In the genomic region with DNA sequence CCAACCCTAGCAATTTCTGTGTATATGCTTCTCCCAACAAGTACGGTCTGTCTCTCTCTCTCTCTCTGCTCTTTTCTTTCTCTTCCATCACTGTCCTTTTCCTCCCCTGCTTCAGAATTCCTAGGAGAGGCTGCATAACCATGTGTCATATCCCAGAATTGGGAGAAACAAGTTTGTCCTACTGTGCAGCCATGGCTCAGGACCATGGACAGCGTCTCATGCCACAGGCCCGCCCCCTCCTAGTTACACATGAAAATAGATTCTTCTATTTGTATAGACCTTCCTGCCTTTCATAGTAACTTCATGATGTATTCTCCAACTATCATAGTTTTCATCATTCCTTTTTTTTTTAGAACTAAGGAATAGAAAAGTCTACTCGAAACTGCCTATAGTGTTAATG, we compare ENCODE assay signal across 13 cellular contexts.
DNase-seq lines count a peak whose midpoint lies in the region; ATAC-seq and TF ChIP-seq lines count a peak whose summit lies in the region.
"Had no signal": no experiment of that assay in that cellular context is flagged by ENCODE, and none has a peak within 500 bp of the region (broad histone marks: within the 10 kb centered on the region; RNA-seq: fewer than 3 reads in every experiment).

No MANE protein-coding gene starts in this region.

- no peaks in the 10 kb centered on the region for H3K4me1 Mint-ChIP-seq in activated naive CD4-positive, alpha-beta T cell treated with anti-CD3 and anti-CD28 coated beads, Interleukin-2, amount 10 ng/mL, durations not matched to agents 7 days and 5 days
- H3K4me1 Mint-ChIP-seq: stimulated activated memory B cell treated with anti-CD40 and anti-IgM and Interleukin-4, amounts not matched to agents 10 μg/mL and 1 μg/mL and 100 μg/mL, for 72 hours had no signal

- H3K27ac ChIP-seq in OCI-LY7 (ENCODE audit: low read depth, low read length, poor library complexity, severe bottlenecking) (no peak overlapping the region), neuronal stem cell (replicated peaks; ENCODE audit: low read length) (no peak overlapping the region)

- H3K18ac ChIP-seq in neuronal stem cell (ENCODE audit: low read length) = no peak overlapping the region

- no peaks in the 10 kb centered on the region for H3K9me3 Mint-ChIP-seq in activated naive CD4-positive, alpha-beta T cell treated with anti-CD3 and anti-CD28 coated beads, Interleukin-2, amount 10 ng/mL, durations not matched to agents 7 days and 5 days

- no peak overlapping the region for H2BK120ac ChIP-seq in neuronal stem cell (ENCODE audit: low read depth, low read length)

- no peak overlapping the region for H2AFZ ChIP-seq in OCI-LY7 (ENCODE audit: low read length)
- no peak overlapping the region for H2AFZ ChIP-seq in neuronal stem cell (ENCODE audit: low read length)

- no peak overlapping the region for H2BK12ac ChIP-seq in neuronal stem cell (ENCODE audit: low read length)

- no peak overlapping the region for H4K8ac ChIP-seq in neuronal stem cell (ENCODE audit: low read depth, low read length)

- WGBS in neuronal stem cell (ENCODE audit: extremely low coverage in 2 of 2, insufficient read length in 2 of 2, insufficient replicate concordance in 1 of 2), 2 donors = no CpG with 5 or more reads among the region's 4 CpGs

- no peak overlapping the region for H2BK15ac ChIP-seq in neuronal stem cell (ENCODE audit: low read length)

- H4K20me1 ChIP-seq in OCI-LY7 (ENCODE audit: insufficient read depth, low read length) = no peaks in the 10 kb centered on the region

- H3K79me2 ChIP-seq in OCI-LY7 (ENCODE audit: insufficient read depth, low read depth, low read length) = no peaks in the 10 kb centered on the region

- H3K36me3 ChIP-seq in OCI-LY7 (ENCODE audit: insufficient read depth, low read length) (no peaks in the 10 kb centered on the region), neuronal stem cell (replicated peaks in 1 of 2; ENCODE audit: control insufficient read depth in 2 of 2, insufficient read depth in 2 of 2, low read length in 2 of 2) (no peaks in the 10 kb centered on the region)

- H3K4me3 Mint-ChIP-seq in activated naive CD4-positive, alpha-beta T cell treated with anti-CD3 and anti-CD28 coated beads, Interleukin-2, amount 10 ng/mL, durations not matched to agents 7 days and 5 days = no peak overlapping the region
- H3K4me3 Mint-ChIP-seq: stimulated activated memory B cell treated with anti-CD40 and anti-IgM and Interleukin-4, amounts not matched to agents 10 μg/mL and 1 μg/mL and 100 μg/mL, for 72 hours had no signal

- no peak overlapping the region for H3K4ac ChIP-seq in neuronal stem cell (ENCODE audit: low read length)

- H3K4me2 ChIP-seq in OCI-LY7 (ENCODE audit: low read length) (no peak overlapping the region), neuronal stem cell (ENCODE audit: insufficient read depth, low read length, poor library complexity, severe bottlenecking) (no peak overlapping the region)

- H3K9me3 ChIP-seq in OCI-LY7 (ENCODE audit: low read length) (no peaks in the 10 kb centered on the region), neuronal stem cell (replicated peaks in 1 of 2; ENCODE audit: control insufficient read depth in 2 of 2, insufficient read depth in 1 of 2, low read depth in 1 of 2, low read length in 2 of 2) (no peaks in the 10 kb centered on the region)

- CTCF ChIA-PET in activated naive CD4-positive, alpha-beta T cell treated with anti-CD3 and anti-CD28 coated beads, Interleukin-2, amount 10 ng/mL, durations not matched to agents 7 days and 5 days (lab: Charles Lee) = interaction anchor here (1.6 kb wide), 1 partner anchor 15 kb away, joined by 6 read pairs; no protein-coding TSS in a partner anchor
- CTCF ChIA-PET in OCI-LY7 (lab: Charles Lee; ENCODE audit: unreplicated experiment) = no interaction called here

- H3K14ac ChIP-seq in neuronal stem cell (ENCODE audit: low read length) = no peak overlapping the region

- TF ChIP-seq CTCF in OCI-LY7 (conservative IDR thresholded peaks at IDR 0.05; ENCODE audit: low read length) (no peak), choroid plexus epithelial cell (conservative IDR thresholded peaks at IDR 0.05; ENCODE audit: low read depth, low read length) (no peak)

- no peaks in the 10 kb centered on the region for H3K27me3 Mint-ChIP-seq in activated naive CD4-positive, alpha-beta T cell treated with anti-CD3 and anti-CD28 coated beads, Interleukin-2, amount 10 ng/mL, durations not matched to agents 7 days and 5 days

- H2BK5ac ChIP-seq in neuronal stem cell (ENCODE audit: low read length) = no peak overlapping the region

- POLR2A ChIA-PET in OCI-LY7 (lab: Charles Lee) = interaction anchor here (0.7 kb wide), 1 partner anchor 42 kb away, joined by 3 read pairs; no protein-coding TSS in a partner anchor

- intact Hi-C loops in OCI-LY7 (cut with micrococcal nuclease; ENCODE audit: unreplicated experiment) = no loop called here

- no peaks in the 10 kb centered on the region for H3K9me2 ChIP-seq in OCI-LY7 (ENCODE audit: insufficient read depth, low read length)

- H3K79me1 ChIP-seq in neuronal stem cell (ENCODE audit: low read depth, low read length) = no peaks in the 10 kb centered on the region

- H3K4me3 ChIP-seq in OCI-LY7 (ENCODE audit: low read depth, low read length, poor library complexity, severe bottlenecking) (no peak overlapping the region), choroid plexus epithelial cell (ENCODE audit: low read depth, low read length) (no peak overlapping the region), neuronal stem cell (ENCODE audit: low read length in 2 of 2) (no peak overlapping the region)

- H4K91ac ChIP-seq in neuronal stem cell (ENCODE audit: low read depth, low read length, poor library complexity) = no peak overlapping the region

- H3K4me1 ChIP-seq in OCI-LY7 (ENCODE audit: insufficient read depth, low read length, poor library complexity, severe bottlenecking) (no peaks in the 10 kb centered on the region), neuronal stem cell (ENCODE audit: control insufficient read depth in 2 of 2, insufficient read depth in 1 of 2, low read depth in 1 of 2, low read length in 2 of 2) (no peaks in the 10 kb centered on the region)

- no peaks in the 10 kb centered on the region for H3K27me3 ChIP-seq in neuronal stem cell (ENCODE audit: control insufficient read depth in 3 of 3, insufficient read depth in 3 of 3, low read depth in 1 of 3, low read length in 3 of 3)

- H2AK5ac ChIP-seq in neuronal stem cell (ENCODE audit: low read depth, low read length) = no peak overlapping the region

- no TSS peak for BruUV-seq in OCI-LY7 (replicated peaks; lab: Mats Ljungman, UMichigan)

- H3K27ac Mint-ChIP-seq in activated naive CD4-positive, alpha-beta T cell treated with anti-CD3 and anti-CD28 coated beads, Interleukin-2, amount 10 ng/mL, durations not matched to agents 7 days and 5 days = no peak overlapping the region
- H3K27ac Mint-ChIP-seq: stimulated activated memory B cell treated with anti-CD40 and anti-IgM and Interleukin-4, amounts not matched to agents 10 μg/mL and 1 μg/mL and 100 μg/mL, for 72 hours had no signal

- DNase-seq in activated naive CD4-positive, alpha-beta T cell treated with anti-CD3 and anti-CD28 coated beads, Interleukin-2, amount 10 ng/mL, durations not matched to agents 7 days and 5 days = peak; percentile 58
- DNase-seq in activated naive CD4-positive, alpha-beta T cell treated with Interleukin-2 at 50 U/mL for 16 hours = no peak
- DNase-seq in OCI-LY7 (ENCODE audit: low spot score) (peak; percentile 41), choroid plexus epithelial cell (ENCODE audit: low read depth) (peak; percentile 2), neuronal stem cell (ENCODE audit: low spot score) (peak; percentile 54), NCI-H128 (lab: John Stamatoyannopoulos, UW; ENCODE audit: unreplicated experiment) (no peak), GF-D8 (lab: John Stamatoyannopoulos, UW) (no peak)
- DNase-seq: KG1, NCI-H226, SHP77 treated with DMSO at 0.1 percent for 48 hours had no signal

- no peaks in the 10 kb centered on the region for H3K36me3 Mint-ChIP-seq in activated naive CD4-positive, alpha-beta T cell treated with anti-CD3 and anti-CD28 coated beads, Interleukin-2, amount 10 ng/mL, durations not matched to agents 7 days and 5 days
- H3K36me3 Mint-ChIP-seq: stimulated activated memory B cell treated with anti-CD40 and anti-IgM and Interleukin-4, amounts not matched to agents 10 μg/mL and 1 μg/mL and 100 μg/mL, for 72 hours had no signal

- no peak overlapping the region for H3K23ac ChIP-seq in neuronal stem cell (ENCODE audit: low read depth, low read length, poor library complexity)

- no peak for ATAC-seq in GM18907 (IDR thresholded peaks at IDR 0.05; ENCODE audit: unreplicated experiment)
- ATAC-seq: activated CD4-positive, CD25-positive, alpha-beta regulatory T cell treated with anti-CD3 and anti-CD28 coated beads, Interleukin-2, amount 50 U/mL, for 24 hours; stimulated activated memory B cell treated with anti-CD40 and anti-IgM and Interleukin-4, amounts not matched to agents 10 μg/mL and 1 μg/mL and 100 μg/mL, for 72 hours had no signal

- H3K9ac ChIP-seq in neuronal stem cell (ENCODE audit: low read depth, low read length, poor library complexity) = no peak overlapping the region

Comparison
In these comparisons a context has a peak if more than half of its experiments do, and no peak if none do; other contexts are left out.
1. DNase-seq: peak in activated naive CD4-positive, alpha-beta T cell treated with anti-CD3 and anti-CD28 coated beads, Interleukin-2, amount 10 ng/mL, durations not matched to agents 7 days and 5 days (single experiment), OCI-LY7 (single experiment), choroid plexus epithelial cell (single experiment) and neuronal stem cell (single experiment); none in activated naive CD4-positive, alpha-beta T cell treated with Interleukin-2 at 50 U/mL for 16 hours (single experiment), NCI-H128 (single experiment) and GF-D8 (single experiment).